18 cellular contexts compared by ENCODE assay signal in the genomic region with DNA sequence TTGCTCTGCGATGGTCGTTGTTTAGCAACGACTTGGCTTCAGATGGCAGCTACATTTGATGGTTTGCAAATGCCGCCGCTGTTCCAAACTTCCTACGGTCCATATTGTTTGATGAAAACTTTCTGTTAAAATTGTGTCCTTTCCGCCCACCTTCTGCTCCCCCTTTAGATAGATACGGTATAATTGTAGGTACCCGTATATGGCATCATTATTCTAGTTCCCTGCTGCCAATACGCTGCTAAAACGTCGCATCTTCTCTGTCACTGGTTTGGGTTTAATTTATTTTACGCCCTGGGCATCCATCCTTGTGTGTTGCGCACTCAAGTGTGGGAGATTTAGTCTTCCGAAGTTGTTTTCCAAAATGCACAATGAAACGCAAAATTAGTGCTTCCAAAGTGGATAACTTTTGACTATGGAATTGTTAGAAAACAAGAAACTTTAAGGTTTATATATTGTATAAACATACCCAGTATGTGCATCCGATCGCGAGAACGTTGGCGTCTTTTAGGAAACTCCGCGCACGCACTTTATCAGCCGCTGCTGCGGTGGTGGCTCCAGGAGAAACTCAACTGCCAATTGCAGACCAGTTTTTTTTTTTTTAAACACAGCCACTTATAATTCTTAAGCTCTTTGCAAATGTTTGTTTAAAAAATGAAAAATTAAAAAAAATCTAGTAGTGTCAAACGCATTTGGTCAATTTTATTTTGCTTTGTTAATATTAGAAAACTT. TPM values are rescaled to one million over a fixed set of nuclear protein-coding genes. Genes with fewer than 3 reads are reported as not detected.
A peak's percentile ranks its signal among the peaks of the same experiment; 100 is the strongest.
DNase-seq lines count a peak whose midpoint lies in the region; ATAC-seq and TF ChIP-seq lines count a peak whose summit lies in the region.
"Had no signal": no experiment of that assay in that cellular context is flagged by ENCODE, and none has a peak within 500 bp of the region (broad histone marks: within the 10 kb centered on the region; RNA-seq: fewer than 3 reads in every experiment).

No MANE protein-coding gene starts in this region.

- no peak overlapping the region for H3K9ac ChIP-seq in SK-N-MC (ENCODE audit: insufficient read length)

- H3K36me3 Mint-ChIP-seq in CD14-positive monocyte, result peaks cover 0 to 3% of the 10 kb centered on the region in 2 donors
- H3K36me3 Mint-ChIP-seq: IgD-negative memory B cell had no signal

- no peaks in the 10 kb centered on the region for H4K20me1 ChIP-seq in hepatocyte (ENCODE audit: insufficient read depth, poor library complexity, severe bottlenecking)

- no peak for ATAC-seq in HG03378 (IDR thresholded peaks at IDR 0.05; ENCODE audit: unreplicated experiment)
- ATAC-seq in GM18519 (IDR thresholded peaks at IDR 0.05; ENCODE audit: low FRiP score, unreplicated experiment), result no peak

- intact Hi-C loops in CD14-positive monocyte (cut with micrococcal nuclease), result no loop called here

- no peaks in the 10 kb centered on the region for H3K9me3 ChIP-seq in SK-N-MC (ENCODE audit: low read depth, low read length)
- H3K9me3 ChIP-seq in hepatocyte (ENCODE audit: low read depth), result no peaks in the 10 kb centered on the region
- H3K9me3 ChIP-seq in neuron (ENCODE audit: low read length), result no peaks in the 10 kb centered on the region
- H3K9me3 ChIP-seq: thyroid gland had no signal

- peak overlapping the region; percentile 29 for H2AFZ ChIP-seq in hepatocyte
- no peak overlapping the region for H2AFZ ChIP-seq in neuron (ENCODE audit: low read depth, low read length)

- DNase-seq in GM13976 (ENCODE audit: low spot score) (peak; percentile 3), SK-N-MC (ENCODE audit: low read depth, low spot score) (no peak), hepatocyte (ENCODE audit: low spot score) (no peak), HuH-7 (ENCODE audit: low spot score) (no peak), CD14-positive monocyte (ENCODE audit: low spot score) (no peak)
- DNase-seq: activated CD4-positive, alpha-beta T cell treated with anti-CD3 and anti-CD28 coated beads, Interleukin-2, amount 50 U/mL, for 48 hours; amniotic stem cell; mammary epithelial cell; NCI-H2081; stimulated activated CD4-positive, alpha-beta T cell treated with anti-CD3 and anti-CD28 coated beads, Interleukin-4, amount 100 ng/mL, for 1 hour; thyroid gland had no signal

- no peaks in the 10 kb centered on the region for H3K9me2 ChIP-seq in hepatocyte (replicated peaks; ENCODE audit: insufficient read depth)

- H3K27me3 Mint-ChIP-seq in CD14-positive monocyte (ENCODE audit: low read depth in 3 of 3), result peaks cover 97 to 100% (median 99%) of the 10 kb centered on the region in 3 donors

- H3K4me3 ChIP-seq in SK-N-MC (peak overlapping the region; percentile 78), hepatocyte (peak overlapping the region; percentile 12), neuron (ENCODE audit: low read length) (peak overlapping the region; percentile 44)
- H3K4me3 ChIP-seq: thyroid gland had no signal

- H3K4me1 ChIP-seq in hepatocyte (ENCODE audit: insufficient read depth), result peaks cover 18% of the 10 kb centered on the region
- peaks cover 34% of the 10 kb centered on the region for H3K4me1 ChIP-seq in neuron (ENCODE audit: insufficient read depth, low read length)

- TF ChIP-seq CTCF in GM13976 (IDR thresholded peaks at IDR 0.05; ENCODE audit: borderline replicate concordance, control extremely low read depth, extremely low read depth, insufficient read depth, missing control alignments) (no peak), hepatocyte (IDR thresholded peaks at IDR 0.05; ENCODE audit: poor library complexity) (no peak), CD14-positive monocyte (IDR thresholded peaks at IDR 0.05) (no peak)

- H3K4me1 Mint-ChIP-seq in CD14-positive monocyte, result peaks cover 17% of the 10 kb centered on the region

- in situ Hi-C loops in GM13976 (cut with MboI; ENCODE audit: low sequenced_read_pairs, unreplicated experiment), result no loop called here

- no peak overlapping the region for H3K27ac Mint-ChIP-seq in CD14-positive monocyte
- H3K27ac Mint-ChIP-seq: IgD-negative memory B cell had no signal

- H3K4me2 ChIP-seq in hepatocyte, result peak overlapping the region; percentile 85

- H3K4me3 Mint-ChIP-seq in CD14-positive monocyte, result peak overlapping the region in 1 of 2 donors; percentile 74

- peaks cover 3 to 26% (median 14%) of the 10 kb centered on the region in 7 donors for H3K9me3 Mint-ChIP-seq in CD14-positive monocyte

- H3K79me2 ChIP-seq in hepatocyte, result no peaks in the 10 kb centered on the region

- H3K36me3 ChIP-seq in SK-N-MC (ENCODE audit: insufficient read depth, low read length) (no peaks in the 10 kb centered on the region), hepatocyte (replicated peaks; ENCODE audit: insufficient read depth, low read depth) (no peaks in the 10 kb centered on the region), neuron (ENCODE audit: insufficient read depth, low read length) (no peaks in the 10 kb centered on the region)
- H3K36me3 ChIP-seq: thyroid gland had no signal

- H3K27me3 ChIP-seq in hepatocyte, result peaks cover 100% of the 10 kb centered on the region
- H3K27me3 ChIP-seq in neuron (ENCODE audit: insufficient read depth, low read length), result peaks cover 95% of the 10 kb centered on the region

- 9% methylated on average over 27 of the region's 27 CpGs for WGBS in hepatocyte (ENCODE audit: low lambda C conversion rate, missing lambda C conversion rate)

- H3K27ac ChIP-seq in SK-N-MC, result no peak overlapping the region
- no peak overlapping the region for H3K27ac ChIP-seq in hepatocyte
- H3K27ac ChIP-seq: epithelial cell of prostate, thyroid gland had no signal

RNA-seq across cellular contexts. Expression of gene ATOH1, which starts 1.7 kb away (rescaled TPM):
- 0.37 and 0.80 TPM in 2 replicates for total RNA-seq in hepatocyte
- polyA plus RNA-seq in hepatocyte, result 0.06 and 0.86 TPM in 2 replicates
- polyA plus RNA-seq in CD14-positive monocyte, result not detected
- total RNA-seq: chondrocyte, frontal cortex, mammary epithelial cell, thyroid gland had no signal
- polyA plus RNA-seq: IgD-negative memory B cell, mammary epithelial cell had no signal

Comparison
In these comparisons a context has a peak if more than half of its experiments do, and no peak if none do; other contexts are left out.
1. H3K4me3 ChIP-seq: peak in every context shown above with its lines; median percentile 78 in SK-N-MC; 44 in neuron; 12 in hepatocyte.